In genomic region chr20:31718952-31719643, GRCh38 we compare ENCODE assay signal across 8 cellular contexts. TPM values are rescaled to one million over a fixed set of nuclear protein-coding genes. Genes with fewer than 3 reads are reported as not detected.
DNase-seq lines count a peak whose midpoint lies in the region; ATAC-seq and TF ChIP-seq lines count a peak whose summit lies in the region.

No MANE protein-coding gene starts in this region.

- in situ Hi-C loops in astrocyte of the spinal cord (cut with HindIII; ENCODE audit: low sequenced_read_pairs), result no loop called here

- H3K27ac Mint-ChIP-seq in stimulated activated naive CD8-positive, alpha-beta T cell treated with anti-CD3 and anti-CD28 coated beads, Interleukin-15, Interleukin-2, amounts not matched to agents 100 ng/mL and 50 ng/mL, for 24 hours, result peak overlapping the region; percentile 93

- peak overlapping the region; percentile 82 for H3K4me3 ChIP-seq in astrocyte of the spinal cord (ENCODE audit: low read depth, low read length)

- no peaks in the 10 kb centered on the region for H3K27me3 Mint-ChIP-seq in stimulated activated naive CD8-positive, alpha-beta T cell treated with anti-CD3 and anti-CD28 coated beads, Interleukin-15, Interleukin-2, amounts not matched to agents 100 ng/mL and 50 ng/mL, for 24 hours

- no peaks in the 10 kb centered on the region for H3K9me3 Mint-ChIP-seq in stimulated activated naive CD8-positive, alpha-beta T cell treated with anti-CD3 and anti-CD28 coated beads, Interleukin-15, Interleukin-2, amounts not matched to agents 100 ng/mL and 50 ng/mL, for 24 hours

- H3K4me3 Mint-ChIP-seq in stimulated activated naive CD8-positive, alpha-beta T cell treated with anti-CD3 and anti-CD28 coated beads, Interleukin-15, Interleukin-2, amounts not matched to agents 100 ng/mL and 50 ng/mL, for 24 hours, result peak overlapping the region; percentile 96

- H3K36me3 Mint-ChIP-seq in stimulated activated naive CD8-positive, alpha-beta T cell treated with anti-CD3 and anti-CD28 coated beads, Interleukin-15, Interleukin-2, amounts not matched to agents 100 ng/mL and 50 ng/mL, for 24 hours (ENCODE audit: low read depth), result peaks cover 80% of the 10 kb centered on the region

- no peak for ATAC-seq in stimulated activated naive CD8-positive, alpha-beta T cell treated with anti-CD3 and anti-CD28 coated beads, Interleukin-15, Interleukin-2, amounts not matched to agents 100 U/mL and 50 U/mL, for 24 hours
- no peak for ATAC-seq in GM18511 (IDR thresholded peaks at IDR 0.05; ENCODE audit: unreplicated experiment)
- ATAC-seq in HG03439 (IDR thresholded peaks at IDR 0.05; ENCODE audit: unreplicated experiment), result no peak
- no peak for ATAC-seq in GM18868 (IDR thresholded peaks at IDR 0.05; ENCODE audit: unreplicated experiment)

- peaks cover 54% of the 10 kb centered on the region for H3K4me1 Mint-ChIP-seq in stimulated activated naive CD8-positive, alpha-beta T cell treated with anti-CD3 and anti-CD28 coated beads, Interleukin-15, Interleukin-2, amounts not matched to agents 100 ng/mL and 50 ng/mL, for 24 hours (ENCODE audit: low read depth)

- TF ChIP-seq CTCF in astrocyte of the spinal cord (IDR thresholded peaks at IDR 0.05; ENCODE audit: low read depth, low read length), result no peak

- DNase-seq in stimulated activated naive CD8-positive, alpha-beta T cell treated with anti-CD3 and anti-CD28 coated beads, Interleukin-15, Interleukin-2, amounts not matched to agents 100 U/mL and 50 U/mL, for 24 hours, result no peak
- no peak for DNase-seq in astrocyte of the spinal cord (ENCODE audit: low read depth, low spot score)
- peak; percentile 20 for DNase-seq in mesenteric fat pad (ENCODE audit: low spot score)
- DNase-seq in NAMALWA (ENCODE audit: low spot score), result no peak

RNA-seq across cellular contexts. Expression of gene BCL2L1, which starts 3.6 kb away (rescaled TPM):
- total RNA-seq in mesenteric fat pad, result 135 TPM

RNA-seq across cellular contexts. Expression of gene TPX2, which starts 20.0 kb away (rescaled TPM):
- 1.1 TPM for total RNA-seq in mesenteric fat pad
